Comparison of ENCODE assay signal across 1 cellular context in genomic region chr12:112409906-112410244, GRCh38.
TF ChIP-seq lines count a peak whose summit lies in the region.

No MANE protein-coding gene starts in this region.

TF ChIP-seq in IMR-90, 13 proteins besides CTCF, POLR2A, EP300 and RAD21:
- no peak for TF ChIP-seq MAFK (IDR thresholded peaks at IDR 0.05; ENCODE audit: low read depth, low read length)
- TF ChIP-seq USF2 (IDR thresholded peaks at IDR 0.05; ENCODE audit: low read depth, low read length), result no peak
- no peak for TF ChIP-seq FOS (IDR thresholded peaks at IDR 0.05; ENCODE audit: low read depth, low read length)
- TF ChIP-seq RFX5 (IDR thresholded peaks at IDR 0.05; ENCODE audit: low read depth, low read length), result no peak
- TF ChIP-seq ELK1 (IDR thresholded peaks at IDR 0.05; ENCODE audit: borderline replicate concordance, low read depth, low read length), result no peak
- no peak for TF ChIP-seq SMC3 (IDR thresholded peaks at IDR 0.05; ENCODE audit: low read depth, low read length)
- no peak for TF ChIP-seq NFE2L2 (IDR thresholded peaks at IDR 0.05; ENCODE audit: low read depth, low read length)
- TF ChIP-seq CEBPB (IDR thresholded peaks at IDR 0.05; ENCODE audit: low read depth, low read length), result no peak
- TF ChIP-seq MXI1 (IDR thresholded peaks at IDR 0.05; ENCODE audit: borderline replicate concordance, low read depth, low read length), result no peak
- no peak for TF ChIP-seq BHLHE40 (IDR thresholded peaks at IDR 0.05; ENCODE audit: low read depth, low read length)
- no peak for TF ChIP-seq CHD1 (IDR thresholded peaks at IDR 0.05; ENCODE audit: low read depth, low read length)
- no peak for TF ChIP-seq MAZ (IDR thresholded peaks at IDR 0.05; ENCODE audit: borderline replicate concordance, low read depth, low read length)
- no peak for TF ChIP-seq RCOR1 (IDR thresholded peaks at IDR 0.05; ENCODE audit: insufficient replicate concordance, low read length)
